Comparison of ENCODE assay signal across 8 cellular contexts in the genomic region with DNA sequence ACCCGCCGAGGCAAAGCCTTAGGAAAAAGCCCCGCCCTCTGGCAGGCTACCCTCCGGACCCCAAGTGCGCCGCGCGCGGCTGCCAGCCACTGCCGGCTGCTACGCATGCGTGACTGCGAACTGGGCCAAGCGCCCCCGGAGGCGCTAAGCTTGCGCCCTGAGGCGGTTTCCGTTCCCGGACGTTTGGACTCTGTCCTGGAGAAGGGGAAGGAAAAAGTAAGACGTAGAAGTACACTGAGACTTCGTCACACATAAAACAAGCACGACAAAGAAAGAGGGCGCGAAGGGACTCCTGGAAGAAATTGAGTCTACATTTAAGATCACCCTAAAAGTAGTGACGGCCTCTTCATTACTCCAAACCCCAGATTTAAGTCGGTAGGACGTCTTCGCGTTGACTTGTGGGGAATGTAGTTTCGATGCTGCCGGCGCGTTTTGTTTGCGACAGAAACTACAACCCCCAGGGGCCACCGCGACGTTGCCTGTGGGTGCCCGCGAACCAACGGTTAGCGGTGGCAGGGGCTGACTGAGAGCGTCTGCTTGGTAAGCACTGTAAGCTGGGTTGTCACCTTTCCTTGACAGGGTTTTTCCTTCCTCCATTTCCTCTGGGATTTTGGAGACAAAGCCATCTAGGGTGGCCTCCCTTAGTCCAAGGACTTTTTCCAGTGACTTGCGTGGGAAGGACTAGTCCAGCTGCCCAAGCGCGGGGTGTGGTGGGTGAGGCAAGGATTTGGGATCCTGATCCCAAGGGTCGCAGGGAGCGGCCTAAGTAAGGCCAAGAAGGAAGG. TPM values are rescaled to one million over a fixed set of nuclear protein-coding genes. Genes with fewer than 3 reads are reported as not detected.
DNase-seq lines count a peak whose midpoint lies in the region; ATAC-seq and FAIRE-seq lines count a peak whose summit lies in the region.

CEP57L1 (plus strand) TSS at position 472 of the 785 bp plus-strand sequence. CDS start 49,715 bp downstream, outside the sequence.

- peaks cover 48% of the 10 kb centered on the region for H3K4me1 Mint-ChIP-seq in activated T-cell treated with anti-CD3 and anti-CD28 coated beads, Interleukin-2, amount 50 U/mL, for 72 hours (ENCODE audit: low read depth)

- peak within 1 kb of the TSS; percentile 93 for H3K27ac Mint-ChIP-seq in activated T-cell treated with anti-CD3 and anti-CD28 coated beads, Interleukin-2, amount 50 U/mL, for 72 hours

- H3K4me3 ChIP-seq in muscle layer of colon (ENCODE audit: low read depth in 1 of 2, low read length in 2 of 2) = peak within 1 kb of the TSS; percentile 82 to 99

- peaks cover 0 to 3% of the 10 kb centered on the region in 2 donors for H3K36me3 Mint-ChIP-seq in activated T-cell treated with anti-CD3 and anti-CD28 coated beads, Interleukin-2, amount 50 U/mL, for 72 hours (ENCODE audit: insufficient read depth in 2 of 2)

- H3K9me3 Mint-ChIP-seq in activated T-cell treated with anti-CD3 and anti-CD28 coated beads, Interleukin-2, amount 50 U/mL, for 72 hours = no peaks in the 10 kb centered on the region

- no peaks in the 10 kb centered on the region for H3K36me3 ChIP-seq in muscle layer of colon (ENCODE audit: insufficient read depth, low read length)

- DNase-seq in DMS79 treated with DMSO at 0.1 percent for 48 hours (lab: John Stamatoyannopoulos, UW) (peak; percentile 98), KG1 (lab: John Stamatoyannopoulos, UW) (peak; percentile 99), RCC 7860 (ENCODE audit: low spot score) (peak; percentile 90)
- peak; percentile 94 to 95 for DNase-seq in activated T-cell treated with anti-CD3 and anti-CD28 coated beads, Interleukin-2, amount 50 U/mL, for 72 hours
- peak; percentile 91 for DNase-seq in stimulated activated CD8-positive, alpha-beta memory T cell treated with anti-CD3 and anti-CD28 coated beads, Interleukin-7, amount 100 ng/mL, for 24 hours (ENCODE audit: low read depth)

- H3K27me3 Mint-ChIP-seq in activated T-cell treated with anti-CD3 and anti-CD28 coated beads, Interleukin-2, amount 50 U/mL, for 72 hours (ENCODE audit: low read depth) = no peaks in the 10 kb centered on the region

- no peaks in the 10 kb centered on the region for H3K9me3 ChIP-seq in muscle layer of colon (ENCODE audit: low read length)

- H3K4me1 ChIP-seq in muscle layer of colon (ENCODE audit: insufficient read depth, low read length) = peaks cover 31% of the 10 kb centered on the region

- peak within 1 kb of the TSS; percentile 90 for H3K27ac ChIP-seq in muscle layer of colon (ENCODE audit: low read depth, low read length)

- FAIRE-seq in RCC 7860 (lab: Jason Lieb, UNC) = peak; percentile 38

- ATAC-seq in GM21723 (IDR thresholded peaks at IDR 0.05; ENCODE audit: unreplicated experiment) = peak; percentile 79
- peak; percentile 75 to 76 for ATAC-seq in activated T-cell treated with anti-CD3 and anti-CD28 coated beads, Interleukin-2, amount 50 U/mL, for 72 hours (replicated peaks in 1 of 2)
- peak; percentile 84 for ATAC-seq in esophagus mucosa

- H3K4me3 Mint-ChIP-seq in activated T-cell treated with anti-CD3 and anti-CD28 coated beads, Interleukin-2, amount 50 U/mL, for 72 hours = peak within 1 kb of the TSS; percentile 86 to 93

- H3K9ac ChIP-seq in muscle layer of colon (ENCODE audit: low read length) = peak within 1 kb of the TSS; percentile 81

- H3K27me3 ChIP-seq in muscle layer of colon (ENCODE audit: control insufficient read depth in 1 of 2, insufficient read depth in 2 of 2, low read length in 2 of 2) = no peaks in the 10 kb centered on the region

RNA-seq across cellular contexts. Expression of gene CEP57L1, which starts in this region (rescaled TPM):
- 10 to 100 TPM; 21.8 to 22.3 TPM for total RNA-seq in activated T-cell treated with anti-CD3 and anti-CD28 coated beads, Interleukin-2, amount 50 U/mL, for 72 hours
- 7.6 TPM for total RNA-seq in esophagus mucosa

Comparison
In these comparisons a context has a peak if more than half of its experiments do, and no peak if none do; other contexts are left out.
1. Peak in every context shown above with its lines: DNase-seq, ATAC-seq, H3K4me3 ChIP-seq and H3K27ac ChIP-seq.